ENCODE assay signal across 10 cellular contexts in the genomic region with DNA sequence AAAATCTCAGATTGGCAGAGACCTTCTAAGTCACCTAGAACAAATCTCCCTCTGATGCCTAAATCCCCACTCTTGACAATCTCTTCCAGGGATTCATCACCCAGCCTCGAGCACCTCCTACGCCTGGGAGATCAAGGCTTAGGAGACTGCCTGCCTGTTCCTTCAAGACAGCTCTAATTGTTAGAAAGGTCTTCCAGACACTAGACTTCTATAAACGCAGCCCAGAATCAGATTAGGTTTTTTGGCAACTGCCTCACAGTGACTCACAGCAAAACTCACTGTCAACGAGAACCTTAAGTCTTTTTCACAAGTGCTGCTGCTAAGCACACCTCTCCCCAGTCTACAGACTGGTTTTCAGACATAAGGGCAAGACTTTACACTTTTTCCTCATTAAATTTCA. TPM values are rescaled to one million over a fixed set of nuclear protein-coding genes. Genes with fewer than 3 reads are reported as not detected.
A peak's percentile ranks its signal among the peaks of the same experiment; 100 is the strongest.
DNase-seq lines count a peak whose midpoint lies in the region; ATAC-seq and TF ChIP-seq lines count a peak whose summit lies in the region.
"Had no signal": no experiment of that assay in that cellular context is flagged by ENCODE, and none has a peak within 500 bp of the region (broad histone marks: within the 10 kb centered on the region; RNA-seq: fewer than 3 reads in every experiment).

No MANE protein-coding gene starts in this region.

- H2BK5ac ChIP-seq in mesendoderm (ENCODE audit: low read length), result no peak overlapping the region

- 13 to 34% methylated on average over 4 of the region's 4 CpGs for WGBS in thyroid gland, 2 donors
- no CpG with 5 or more reads among the region's 4 CpGs for WGBS in mesendoderm (ENCODE audit: extremely low coverage, insufficient coverage, low lambda C conversion rate)

- in situ Hi-C loops in astrocyte of the cerebellum (cut with HindIII; ENCODE audit: low sequenced_read_pairs) (no loop called here), GM13977 (cut with MboI; ENCODE audit: low pct_unique_long_range_greater_than_20kb, low sequenced_read_pairs, unreplicated experiment) (no loop called here)

- H3K18ac ChIP-seq in mesendoderm (ENCODE audit: low read length), result no peak overlapping the region

- no peak overlapping the region for H3K23ac ChIP-seq in mesendoderm (ENCODE audit: low read length)

- H3K27ac ChIP-seq in foreskin keratinocyte (no peak overlapping the region), thyroid gland (no peak overlapping the region), mesendoderm (ENCODE audit: low read depth, low read length) (no peak overlapping the region)

- H3K9ac ChIP-seq in mesendoderm (ENCODE audit: low read length), result no peak overlapping the region

- H2AK5ac ChIP-seq in mesendoderm (ENCODE audit: low read length), result no peak overlapping the region

- H3K4me1 ChIP-seq in foreskin keratinocyte (no peaks in the 10 kb centered on the region), thyroid gland (peaks cover 0 to 4% of the 10 kb centered on the region in 2 donors), mesendoderm (ENCODE audit: control insufficient read depth, low read depth, low read length) (peaks cover 11% of the 10 kb centered on the region)

- no peak for TF ChIP-seq POLR2A in thyroid gland (IDR thresholded peaks at IDR 0.05)

- H3K79me2 ChIP-seq in mesendoderm (ENCODE audit: control insufficient read depth, insufficient read depth, low read length), result no peaks in the 10 kb centered on the region

- intact Hi-C loops in thyroid gland (cut with DNase I), result no loop called here

- H3K4me3 ChIP-seq in LNCaP clone FGC (ENCODE audit: low read depth, low read length) (no peak overlapping the region), astrocyte of the cerebellum (ENCODE audit: low read depth, low read length) (no peak overlapping the region), thyroid gland (replicated peaks in 1 of 3) (no peak overlapping the region), mesendoderm (ENCODE audit: low read length) (no peak overlapping the region)

- DNase-seq in LNCaP clone FGC (ENCODE audit: low read depth) (peak; percentile 74), astrocyte of the cerebellum (ENCODE audit: low read depth) (peak; percentile 59), foreskin keratinocyte (peak in 1 of 2 donors; percentile 48), thyroid gland (peak; percentile 15 to 20), GM13977 (ENCODE audit: low spot score) (no peak), mesendoderm (no peak), NCI-H1694 (lab: John Stamatoyannopoulos, UW) (no peak)
- DNase-seq: NCI-H146, SHP77 treated with DMSO at 0.1 percent for 48 hours had no signal

- H3K4ac ChIP-seq in mesendoderm (ENCODE audit: low read depth, low read length), result no peak overlapping the region

- H2BK120ac ChIP-seq in mesendoderm (ENCODE audit: low read depth, low read length), result no peak overlapping the region

- TF ChIP-seq CTCF in LNCaP clone FGC (IDR thresholded peaks at IDR 0.05; ENCODE audit: control insufficient read depth, extremely low read depth, insufficient read depth), result no peak
- no peak for TF ChIP-seq CTCF in astrocyte of the cerebellum (IDR thresholded peaks at IDR 0.05; ENCODE audit: low read depth, low read length, missing control alignments)
- no peak for TF ChIP-seq CTCF in foreskin keratinocyte (conservative IDR thresholded peaks at IDR 0.05)
- TF ChIP-seq CTCF in thyroid gland (IDR thresholded peaks at IDR 0.05), result no peak
- TF ChIP-seq CTCF in GM13977 (IDR thresholded peaks at IDR 0.05; ENCODE audit: extremely low read depth, insufficient read depth, missing control alignments), result no peak

- no peak overlapping the region for H4K8ac ChIP-seq in mesendoderm (ENCODE audit: low read depth, low read length)

- H2BK15ac ChIP-seq in mesendoderm (replicated peaks; ENCODE audit: low read depth), result no peak overlapping the region

- no peaks in the 10 kb centered on the region for H3K79me1 ChIP-seq in mesendoderm (ENCODE audit: low read length)

- no peaks in the 10 kb centered on the region for H3K9me3 ChIP-seq in thyroid gland

- H3K56ac ChIP-seq in mesendoderm (ENCODE audit: low read length), result no peak overlapping the region

- H3K36me3 ChIP-seq in thyroid gland (no peaks in the 10 kb centered on the region), mesendoderm (ENCODE audit: control insufficient read depth, insufficient read depth, low read length) (no peaks in the 10 kb centered on the region)

- H3K4me2 ChIP-seq in mesendoderm (ENCODE audit: low read length), result no peak overlapping the region

- no peak overlapping the region for H4K5ac ChIP-seq in mesendoderm (ENCODE audit: low read length)

- H3K27me3 ChIP-seq in foreskin keratinocyte, result no peaks in the 10 kb centered on the region
- no peaks in the 10 kb centered on the region for H3K27me3 ChIP-seq in thyroid gland
- no peaks in the 10 kb centered on the region for H3K27me3 ChIP-seq in mesendoderm (ENCODE audit: insufficient read depth, low read length, poor library complexity)

- ATAC-seq in foreskin keratinocyte, result peak; percentile 68
- ATAC-seq: natural killer cell treated with Interleukin-12 subunit alpha and Interleukin-12 subunit beta and Interleukin-15 and Interleukin-18, amount 100 ng/mL, for 72 hours had no signal

RNA-seq across cellular contexts. Expression of gene SRGAP3, which starts 23.1 kb away (rescaled TPM):
- total RNA-seq in foreskin keratinocyte (16.2 and 17.9 TPM in 2 replicates), thyroid gland (10 to 100 TPM; 14.7 to 58.9 (median 18.7) TPM)
- 4.4 and 5.0 TPM in 2 replicates for polyA plus RNA-seq in foreskin keratinocyte
- polyA plus RNA-seq in mesendoderm (2013, experiment 1 of 2), result 1.6 TPM
- polyA plus RNA-seq in mesendoderm (2013, experiment 2 of 2), result 2.1 TPM

Comparison
In these comparisons a context has a peak if more than half of its experiments do, and no peak if none do; other contexts are left out.
1. DNase-seq: peak in LNCaP clone FGC (single experiment), astrocyte of the cerebellum (single experiment) and thyroid gland (2 of 2); none in GM13977 (single experiment), mesendoderm (single experiment) and NCI-H1694 (single experiment).